In the genomic region with DNA sequence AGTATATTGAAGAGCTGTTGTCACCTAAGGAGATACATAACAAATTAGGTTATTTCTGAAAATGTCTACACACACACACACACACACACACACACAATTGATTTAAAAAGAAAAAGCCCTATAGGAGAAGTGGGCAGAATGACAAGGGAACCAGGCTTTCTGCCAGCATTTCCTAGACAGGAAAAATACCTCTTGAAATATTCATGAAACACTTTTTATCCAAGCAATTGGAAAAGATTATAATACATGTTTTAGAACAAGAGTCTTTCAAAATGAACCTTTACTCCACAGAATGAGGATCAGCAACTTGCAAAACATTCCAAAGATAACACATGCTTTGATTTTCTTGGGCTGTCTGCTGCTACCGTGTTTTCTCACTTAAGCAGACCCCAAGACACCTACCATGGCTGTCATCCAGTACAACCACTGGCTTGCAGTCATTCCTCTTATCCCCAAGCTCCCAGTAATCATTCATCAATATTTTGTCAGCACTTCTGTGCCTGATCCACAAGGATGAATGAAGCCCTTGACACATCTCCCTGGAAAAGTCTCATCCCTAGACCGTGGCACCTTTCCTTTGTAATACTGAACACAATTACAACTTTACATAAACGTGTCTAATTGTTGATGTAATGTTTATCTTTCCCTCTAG, we compare ENCODE assay signal across 18 cellular contexts.
DNase-seq lines count a peak whose midpoint lies in the region; ATAC-seq and TF ChIP-seq lines count a peak whose summit lies in the region.
"Had no signal": no experiment of that assay in that cellular context is flagged by ENCODE, and none has a peak within 500 bp of the region (broad histone marks: within the 10 kb centered on the region; RNA-seq: fewer than 3 reads in every experiment).

No MANE protein-coding gene starts in this region.

- 39% methylated on average over 3 of the region's 3 CpGs for WGBS in mammary epithelial cell (ENCODE audit: low coverage, missing lambda C conversion rate)

- H2AFZ ChIP-seq in mammary epithelial cell (ENCODE audit: low read depth, low read length): peak overlapping the region; percentile 8
- no peak overlapping the region for H2AFZ ChIP-seq in fibroblast of lung (ENCODE audit: low read length)

- ATAC-seq in HG03521 (IDR thresholded peaks at IDR 0.05; ENCODE audit: unreplicated experiment): no peak
- ATAC-seq: HCT116, HepG2 had no signal

- no peak overlapping the region for H3K9ac ChIP-seq in mammary epithelial cell (ENCODE audit: insufficient read depth, low read length)
- no peak overlapping the region for H3K9ac ChIP-seq in fibroblast of lung (ENCODE audit: insufficient read depth, low read length)
- H3K9ac ChIP-seq: BLaER1 treated with 17β-estradiol and CSF1 and Interleukin-3, amounts not matched to agents 10 nM and 100 nM; KMS-11 had no signal

- in situ Hi-C loops in mammary epithelial cell (cut with MboI; ENCODE audit: low sequenced_read_pairs in 2 of 2): no loop called here
- in situ Hi-C loops in astrocyte of the cerebellum (cut with HindIII; ENCODE audit: low sequenced_read_pairs): no loop called here

- H3K79me2 ChIP-seq in mammary epithelial cell (ENCODE audit: insufficient read depth, low read length) (no peaks in the 10 kb centered on the region), fibroblast of lung (ENCODE audit: control insufficient read depth, insufficient read depth, low read length) (no peaks in the 10 kb centered on the region)

- H3K4me2 ChIP-seq in mammary epithelial cell (ENCODE audit: insufficient read depth, low read depth, low read length) (no peak overlapping the region), fibroblast of lung (ENCODE audit: extremely low read depth, insufficient read depth, low read length) (no peak overlapping the region)
- H3K4me2 ChIP-seq: BLaER1 treated with 17β-estradiol and CSF1 and Interleukin-3, amounts not matched to agents 10 nM and 100 nM; KMS-11 had no signal

- DNase-seq in mammary epithelial cell: no peak
- DNase-seq in breast epithelium (ENCODE audit: low spot score in 2 of 2): no peak
- peak; percentile 40 for DNase-seq in astrocyte of the cerebellum (ENCODE audit: low read depth)
- DNase-seq in fibroblast of lung (ENCODE audit: low read depth in 2 of 2): peak; percentile 33 to 66
- peak; percentile 54 for DNase-seq in retinal pigment epithelial cell (ENCODE audit: low read depth)
- DNase-seq in amniotic stem cell (lab: John Stamatoyannopoulos, UW): no peak
- no peak for DNase-seq in retina
- DNase-seq: CD8-positive, alpha-beta memory T cell; GF-D8; NCI-H1105; NCI-H1694; NCI-H526 treated with DMSO at 0.1 percent for 48 hours had no signal

- no TSS peak for BruUV-seq in mammary epithelial cell (replicated peaks; lab: Mats Ljungman, UMichigan)

- no peaks in the 10 kb centered on the region for H4K20me1 ChIP-seq in mammary epithelial cell (ENCODE audit: insufficient read depth, low read length)
- H4K20me1 ChIP-seq in fibroblast of lung (ENCODE audit: control insufficient read depth, extremely low read depth, insufficient read depth, low read length): no peaks in the 10 kb centered on the region
- H4K20me1 ChIP-seq: BLaER1 treated with 17β-estradiol and CSF1 and Interleukin-3, amounts not matched to agents 10 nM and 100 nM had no signal

- CTCF ChIA-PET in mammary epithelial cell (lab: Charles Lee; ENCODE audit: low non-redundant PET): no interaction called here

- dilution Hi-C loops in mammary epithelial cell (cut with HindIII; ENCODE audit: low sequenced_read_pairs): no loop called here

- H3K4me1 ChIP-seq in mammary epithelial cell (ENCODE audit: insufficient read depth, low read length) (no peaks in the 10 kb centered on the region), breast epithelium (no peaks in the 10 kb centered on the region), fibroblast of lung (ENCODE audit: control insufficient read depth, extremely low read depth, insufficient read depth, low read length) (no peaks in the 10 kb centered on the region)
- H3K4me1 ChIP-seq: BLaER1 treated with 17β-estradiol and CSF1 and Interleukin-3, amounts not matched to agents 10 nM and 100 nM had no signal

- intact Hi-C loops in mammary epithelial cell (cut with micrococcal nuclease) (no loop called here), breast epithelium (cut with DNase I; ENCODE audit: low total_unique reads) (loop anchor here (5.0 kb wide), 1 partner anchor 86 kb away; no protein-coding TSS in a partner anchor)

- H3K9me3 ChIP-seq in mammary epithelial cell (replicated peaks; ENCODE audit: insufficient read depth, low read length): no peaks in the 10 kb centered on the region
- H3K9me3 ChIP-seq in breast epithelium: no peaks in the 10 kb centered on the region
- no peaks in the 10 kb centered on the region for H3K9me3 ChIP-seq in fibroblast of lung (ENCODE audit: control insufficient read depth, insufficient read depth, low read depth, low read length)
- H3K9me3 ChIP-seq: BLaER1 treated with 17β-estradiol and CSF1 and Interleukin-3, amounts not matched to agents 10 nM and 100 nM had no signal

- H3K36me3 ChIP-seq in mammary epithelial cell (ENCODE audit: insufficient read depth, low read length) (no peaks in the 10 kb centered on the region), breast epithelium (no peaks in the 10 kb centered on the region), fibroblast of lung (ENCODE audit: control insufficient read depth, insufficient read depth, low read length) (no peaks in the 10 kb centered on the region)
- H3K36me3 ChIP-seq: BLaER1 treated with 17β-estradiol and CSF1 and Interleukin-3, amounts not matched to agents 10 nM and 100 nM had no signal

- TF ChIP-seq CTCF in mammary epithelial cell (conservative IDR thresholded peaks at IDR 0.05 in 1 of 2, IDR thresholded peaks at IDR 0.05 in 1 of 2; ENCODE audit: extremely low read depth in 1 of 2, insufficient read depth in 1 of 2, low read depth in 1 of 2, low read length in 2 of 2) (no peak), breast epithelium (IDR thresholded peaks at IDR 0.05) (no peak), astrocyte of the cerebellum (IDR thresholded peaks at IDR 0.05; ENCODE audit: low read depth, low read length, missing control alignments) (no peak), fibroblast of lung (conservative IDR thresholded peaks at IDR 0.05 in 1 of 2, IDR thresholded peaks at IDR 0.05 in 1 of 2; ENCODE audit: low read depth in 1 of 2, low read length in 2 of 2) (no peak), retinal pigment epithelial cell (conservative IDR thresholded peaks at IDR 0.05; ENCODE audit: low read depth, low read length) (no peak)

- H3K4me3 ChIP-seq in mammary epithelial cell (replicated peaks in 1 of 3; ENCODE audit: insufficient read depth in 1 of 3, low read depth in 2 of 3, low read length in 3 of 3) (no peak overlapping the region), breast epithelium (no peak overlapping the region), astrocyte of the cerebellum (ENCODE audit: low read depth, low read length) (no peak overlapping the region), fibroblast of lung (replicated peaks in 1 of 4; ENCODE audit: control extremely low read depth in 1 of 4, insufficient read depth in 1 of 4, low read depth in 3 of 4, low read length in 4 of 4) (no peak overlapping the region), retinal pigment epithelial cell (ENCODE audit: low read length) (no peak overlapping the region)
- H3K4me3 ChIP-seq: BLaER1 treated with 17β-estradiol and CSF1 and Interleukin-3, amounts not matched to agents 10 nM and 100 nM had no signal

- no peak for TF ChIP-seq POLR2A in breast epithelium (IDR thresholded peaks at IDR 0.05)

- H3K27ac ChIP-seq in mammary epithelial cell (ENCODE audit: insufficient read depth, low read depth, low read length) (no peak overlapping the region), breast epithelium (no peak overlapping the region), fibroblast of lung (ENCODE audit: insufficient read depth, low read length) (no peak overlapping the region)
- H3K27ac ChIP-seq: BLaER1 treated with 17β-estradiol and CSF1 and Interleukin-3, amounts not matched to agents 10 nM and 100 nM; KMS-11; RWPE1 had no signal

- no peaks in the 10 kb centered on the region for H3K27me3 ChIP-seq in mammary epithelial cell (ENCODE audit: insufficient read depth, low read length)
- H3K27me3 ChIP-seq in breast epithelium: no peaks in the 10 kb centered on the region
- H3K27me3 ChIP-seq in fibroblast of lung (ENCODE audit: control insufficient read depth, insufficient read depth, low read length): no peaks in the 10 kb centered on the region
- H3K27me3 ChIP-seq: BLaER1 treated with 17β-estradiol and CSF1 and Interleukin-3, amounts not matched to agents 10 nM and 100 nM had no signal

Comparison
In these comparisons a context has a peak if more than half of its experiments do, and no peak if none do; other contexts are left out.
1. DNase-seq: peak in astrocyte of the cerebellum (single experiment), fibroblast of lung (2 of 2) and retinal pigment epithelial cell (single experiment); none in mammary epithelial cell (single experiment), breast epithelium (0 of 2), amniotic stem cell (single experiment) and retina (single experiment).